ENCODE assay signal across 9 cellular contexts in genomic region chr16:50667497-50668367, GRCh38. TPM values are rescaled to one million over a fixed set of nuclear protein-coding genes. Genes with fewer than 3 reads are reported as not detected.
DNase-seq lines count a peak whose midpoint lies in the region; ATAC-seq, FAIRE-seq and TF ChIP-seq lines count a peak whose summit lies in the region.
"Had no signal": no experiment of that assay in that cellular context is flagged by ENCODE, and none has a peak within 500 bp of the region (broad histone marks: within the 10 kb centered on the region; RNA-seq: fewer than 3 reads in every experiment).

No MANE protein-coding gene starts in this region.

- H3K36me3 Mint-ChIP-seq in natural killer cell (peaks cover 8% of the 10 kb centered on the region), progenitor cell of endocrine pancreas (ENCODE audit: insufficient read depth) (peaks cover 2% of the 10 kb centered on the region)

- peak overlapping the region; percentile 85 for H3K4me2 ChIP-seq in GM12878 (ENCODE audit: control insufficient read depth, insufficient read depth)

- POLR2A ChIA-PET in GM12878 (lab: Charles Lee): interaction anchor here (0.6 to 2.9 kb wide), 9 partner anchors 13 to 84 kb away, joined by 3 to 22 read pairs (median 7); partner anchors contain the start of genes CYLD and SNX20

- peak overlapping the region; percentile 30 for H3K9ac ChIP-seq in GM12878 (ENCODE audit: control insufficient read depth, insufficient read depth, low read length)

- ATAC-seq in GM12878: peak; percentile 28
- no peak for ATAC-seq in natural killer cell

- DNase-seq in GM12865 (ENCODE audit: low read depth) (peak; percentile 19), LNCaP clone FGC (ENCODE audit: low read depth) (no peak), GM12878 (ENCODE audit: low read depth, low spot score) (no peak), natural killer cell (no peak), dedifferentiated amniotic fluid mesenchymal stem cell (ENCODE audit: extremely low spot score) (no peak), progenitor cell of endocrine pancreas (ENCODE audit: low spot score, unreplicated experiment) (no peak), inferior parietal cortex (ENCODE audit: extremely low spot score) (no peak)
- DNase-seq: NCI-H748 treated with DMSO at 0.1 percent for 48 hours had no signal

- H3K4me3 ChIP-seq in GM12865 (ENCODE audit: low read depth, low read length) (no peak overlapping the region), LNCaP clone FGC (ENCODE audit: low read depth, low read length) (no peak overlapping the region), GM12878 (no peak overlapping the region)

- intact Hi-C loops in GM12878 (cut with micrococcal nuclease; ENCODE audit: unreplicated experiment): loop anchor here (1.0 to 5.0 kb wide), 3 partner anchors 120 to 455 kb away; partner anchors contain the start of gene NKD1
- intact Hi-C loops in natural killer cell (cut with micrococcal nuclease): loop anchor here (2.0 to 5.0 kb wide), 3 partner anchors 17 to 455 kb away; partner anchors contain the start of gene NKD1

- no peaks in the 10 kb centered on the region for H3K27me3 Mint-ChIP-seq in natural killer cell (ENCODE audit: low read depth in 2 of 2)
- peaks cover 11% of the 10 kb centered on the region for H3K27me3 Mint-ChIP-seq in progenitor cell of endocrine pancreas

- RAD21 ChIA-PET in GM12878 (lab: Charles Lee; ENCODE audit: unreplicated experiment): interaction anchor here (0.6 to 29.0 kb wide), 19 partner anchors 12 to 643 kb away, joined by 3 to 578 read pairs (median 4); partner anchors contain the start of genes CNEP1R1, CYLD and SNX20

- TF ChIP-seq POLR2A in GM12878 (IDR thresholded peaks at IDR 0.05; ENCODE audit: low read depth, low read length): no peak

- peaks cover 19% of the 10 kb centered on the region for H3K4me1 ChIP-seq in GM12878 (ENCODE audit: control insufficient read depth, insufficient read depth, low read length)

- SMC1A ChIA-PET in GM12878 (lab: Charles Lee; ENCODE audit: uncharacterized antibody, unreplicated experiment): interaction anchor here (0.5 to 24.8 kb wide), 28 partner anchors 7 to 643 kb away, joined by 3 to 600 read pairs (median 4); partner anchors contain the start of genes BRD7, CNEP1R1, CYLD and NOD2

- WGBS in GM12878 (ENCODE audit: insufficient coverage, insufficient replicate concordance, low lambda C conversion rate, missing lambda C conversion rate): 91% methylated on average over 21 of the region's 21 CpGs

- in situ Hi-C loops in GM12878 (cut with MboI): no loop called here

- H3K9me3 Mint-ChIP-seq in natural killer cell (peaks cover 0 to 4% of the 10 kb centered on the region in 2 donors), progenitor cell of endocrine pancreas (ENCODE audit: low read depth) (peaks cover 9% of the 10 kb centered on the region)

- no peaks in the 10 kb centered on the region for H3K27me3 ChIP-seq in GM12878 (replicated peaks in 1 of 2; ENCODE audit: control insufficient read depth in 2 of 2, insufficient read depth in 2 of 2, low read length in 1 of 2)

- H3K4me1 Mint-ChIP-seq in natural killer cell (peaks cover 23 to 35% of the 10 kb centered on the region in 2 donors), progenitor cell of endocrine pancreas (ENCODE audit: low read depth) (peaks cover 5% of the 10 kb centered on the region)

- CTCF ChIA-PET in GM12878 (lab: Yijun Ruan, JAX): interaction anchor here (0.6 to 20.9 kb wide), 25 partner anchors 13 to 643 kb away, joined by 3 to 636 read pairs (median 7); partner anchors contain the start of genes CNEP1R1, CYLD and SNX20

- peaks cover 11% of the 10 kb centered on the region for H3K9me3 ChIP-seq in GM12878 (replicated peaks; ENCODE audit: control insufficient read depth, insufficient read depth, low read length)

- H3K36me3 ChIP-seq in GM12878 (ENCODE audit: control insufficient read depth in 2 of 2, insufficient read depth in 2 of 2, low read length in 1 of 2): peaks cover 0 to 7% of the 10 kb centered on the region in 2 experiments; a peak in 2 of 4 replicates

- FAIRE-seq in GM12878 (lab: Jason Lieb, UNC): no peak
- FAIRE-seq: endothelial cell of umbilical vein had no signal

- peak overlapping the region; percentile 69 to 81 for H3K27ac Mint-ChIP-seq in natural killer cell
- no peak overlapping the region for H3K27ac Mint-ChIP-seq in progenitor cell of endocrine pancreas

- no peak for TF ChIP-seq EP300 in GM12878 (IDR thresholded peaks at IDR 0.05; ENCODE audit: borderline replicate concordance in 1 of 2, control insufficient read depth in 1 of 2, low read depth in 2 of 2, low read length in 2 of 2)

- no TSS peak for BruUV-seq in GM12878 (replicated peaks; lab: Mats Ljungman, UMichigan)

- H3K79me2 ChIP-seq in GM12878 (ENCODE audit: control insufficient read depth, insufficient read depth, low read length): no peaks in the 10 kb centered on the region

- peak overlapping the region; percentile 72 for H3K27ac ChIP-seq in GM12878 (ENCODE audit: control insufficient read depth, insufficient read depth)

- TF ChIP-seq CTCF in GM12865 (IDR thresholded peaks at IDR 0.05; ENCODE audit: insufficient read depth, low read depth, low read length, missing control alignments): peak; percentile 5
- peak; percentile 33 for TF ChIP-seq CTCF in LNCaP clone FGC (IDR thresholded peaks at IDR 0.05; ENCODE audit: control insufficient read depth, extremely low read depth, insufficient read depth)
- TF ChIP-seq CTCF in GM12878 (IDR thresholded peaks at IDR 0.05 in 2 of 3, conservative IDR thresholded peaks at IDR 0.05 in 1 of 3; ENCODE audit: control insufficient read depth in 2 of 3, extremely low read depth in 1 of 3, insufficient read depth in 1 of 3, low read depth in 3 of 3, low read length in 3 of 3): peak; percentile 19 to 49 (median 31); a peak in 4 of 6 replicates
- TF ChIP-seq CTCF in natural killer cell (IDR thresholded peaks at IDR 0.05): no peak
- TF ChIP-seq CTCF in progenitor cell of endocrine pancreas (IDR thresholded peaks at IDR 0.05; ENCODE audit: unreplicated experiment): no peak

- H2AFZ ChIP-seq in GM12878 (ENCODE audit: control insufficient read depth, low read depth, low read length): peak overlapping the region; percentile 75

- peak overlapping the region; percentile 86 for H3K4me3 Mint-ChIP-seq in natural killer cell
- no peak overlapping the region for H3K4me3 Mint-ChIP-seq in progenitor cell of endocrine pancreas (ENCODE audit: low read depth)

- TF ChIP-seq RAD21 in GM12878 (IDR thresholded peaks at IDR 0.05; ENCODE audit: insufficient read depth, low read depth, low read length): no peak

- H4K20me1 ChIP-seq in GM12878 (ENCODE audit: control insufficient read depth, insufficient read depth): no peaks in the 10 kb centered on the region

TF ChIP-seq in GM12878, 131 proteins besides CTCF, POLR2A, EP300 and RAD21:
- TF ChIP-seq SMC3 (IDR thresholded peaks at IDR 0.05; ENCODE audit: borderline replicate concordance, low read length) (peak; percentile 39; the same call in 1 of the 2 replicates), SREBF1 (IDR thresholded peaks at IDR 0.05; ENCODE audit: low read length) (no peak)
TF ChIP-seq in GM12878: peak in this region for 1.

RNA-seq across cellular contexts. Expression of gene SNX20, which starts 13.4 kb away (rescaled TPM):
- 27.1 and 29.2 TPM in 2 replicates for total RNA-seq in GM12878 (2013; cell fraction: nucleolus; rRNA removed)
- total RNA-seq in GM12878 (2014; rRNA removed) (21.9 and 22.3 TPM in 2 replicates), GM12878 (2014; rRNA removed; fragmentation: Illumina TruSeq; extraction: Trizol) (20.2 and 21.9 TPM in 2 replicates), GM12878 (2021) (21.4 and 24.1 TPM in 2 replicates), natural killer cell (10 to 100 TPM; 33.0 to 53.9 (median 51.7) TPM), progenitor cell of endocrine pancreas (not detected in 2 replicates)
- 8.8 TPM for polyA plus RNA-seq in GM12878 (2011; ENCODE audit: low read depth)
- polyA plus RNA-seq in GM12878 (2011; rRNA removed) (24.3 and 30.8 TPM in 2 replicates), GM12878 (2014; fragmentation: Illumina TruSeq; extraction: Trizol) (21.4 and 25.0 TPM in 2 replicates), GM12878 (2014; fragmentation: Nextera tagmentation; extraction: Ambion mirVana) (1 to 10 TPM; 4.6 to 6.9 TPM), GM12878 (2014; rRNA removed) (23.6 and 26.3 TPM in 2 replicates), GM12878 (2016; fragmentation: Nextera tagmentation; extraction: Ambion mirVana) (10 to 100 TPM; 18.1 to 22.2 TPM)
- polyA plus RNA-seq in GM12878 (2011; cell fraction: cytosol; rRNA removed): 28.4 and 32.0 TPM in 2 replicates
- 25.9 and 28.6 TPM in 2 replicates for polyA plus RNA-seq in GM12878 (2011; cell fraction: nucleus; rRNA removed)
- polyA plus RNA-seq in GM12878 (2012): 12.8 and 16.6 TPM in 2 replicates
- 17.4 and 23.7 TPM in 2 replicates for polyA minus RNA-seq in GM12878 (2011; rRNA and poly(A)+ RNA removed)
- polyA minus RNA-seq in GM12878 (2011; cell fraction: cytosol; rRNA and poly(A)+ RNA removed): 11.6 and 14.7 TPM in 2 replicates
- 9.4 and 13.3 TPM in 2 replicates for polyA minus RNA-seq in GM12878 (2011; cell fraction: nucleus; rRNA and poly(A)+ RNA removed)
- total RNA-seq: endothelial cell of umbilical vein had no signal
- polyA plus RNA-seq: endothelial cell of umbilical vein had no signal

RNA-seq across cellular contexts. Expression of gene NOD2, which starts 25.7 kb away (rescaled TPM):
- 190 and 241 TPM in 2 replicates for total RNA-seq in GM12878 (2013; cell fraction: nucleolus; rRNA removed)
- total RNA-seq in GM12878 (2014; rRNA removed) (9.9 and 13.4 TPM in 2 replicates), GM12878 (2014; rRNA removed; fragmentation: Illumina TruSeq; extraction: Trizol) (5.8 and 6.9 TPM in 2 replicates), GM12878 (2021) (12.8 and 13.3 TPM in 2 replicates), natural killer cell (1 to 10 TPM; 2.8 to 8.6 (median 2.9) TPM), progenitor cell of endocrine pancreas (not detected in 2 replicates)
- 4.5 TPM for polyA plus RNA-seq in GM12878 (2011; ENCODE audit: low read depth)
- polyA plus RNA-seq in GM12878 (2011; rRNA removed) (10.4 and 18.6 TPM in 2 replicates), GM12878 (2014; fragmentation: Illumina TruSeq; extraction: Trizol) (6.6 and 7.6 TPM in 2 replicates), GM12878 (2014; fragmentation: Nextera tagmentation; extraction: Ambion mirVana) (1 to 10 TPM; 1.0 to 1.6 TPM), GM12878 (2014; rRNA removed) (9.9 and 11.6 TPM in 2 replicates), GM12878 (2016; fragmentation: Nextera tagmentation; extraction: Ambion mirVana) (1 to 10 TPM; 4.3 to 4.5 TPM)
- 24.3 and 24.8 TPM in 2 replicates for polyA plus RNA-seq in GM12878 (2011; cell fraction: cytosol; rRNA removed)
- 58.1 and 59.5 TPM in 2 replicates for polyA plus RNA-seq in GM12878 (2011; cell fraction: nucleus; rRNA removed)
- polyA plus RNA-seq in GM12878 (2012): 8.1 and 9.0 TPM in 2 replicates
- 39.9 and 63.9 TPM in 2 replicates for polyA minus RNA-seq in GM12878 (2011; rRNA and poly(A)+ RNA removed)
- 13.1 and 17.5 TPM in 2 replicates for polyA minus RNA-seq in GM12878 (2011; cell fraction: cytosol; rRNA and poly(A)+ RNA removed)
- polyA minus RNA-seq in GM12878 (2011; cell fraction: nucleus; rRNA and poly(A)+ RNA removed): 39.9 and 55.8 TPM in 2 replicates

Comparison
In these comparisons a context has a peak if more than half of its experiments do, and no peak if none do; other contexts are left out.
1. CTCF ChIP-seq: peak in GM12865 (single experiment), LNCaP clone FGC (single experiment) and GM12878 (3 of 3); none in natural killer cell (single experiment) and progenitor cell of endocrine pancreas (single experiment).
2. RNA of gene SNX20, which starts 13.4 kb away (total RNA-seq): 33.0 to 53.9 TPM in natural killer cell and 20.2 to 29.2 TPM in GM12878; not detected in progenitor cell of endocrine pancreas; every median in the first group is over 10 times any median in the second.